8 cellular contexts compared by ENCODE assay signal in genomic region chr3:37163262-37164020, GRCh38.
DNase-seq lines count a peak whose midpoint lies in the region; ATAC-seq, FAIRE-seq and TF ChIP-seq lines count a peak whose summit lies in the region.

No MANE protein-coding gene starts in this region.

- ATAC-seq in central memory CD8-positive, alpha-beta T cell (replicated peaks; ENCODE audit: extremely low read depth, poor library complexity, severe bottlenecking) = peak; percentile 43

- TF ChIP-seq POLR2A in H54 (IDR thresholded peaks at IDR 0.05; ENCODE audit: low read depth, low read length) = no peak

- H3K36me3 Mint-ChIP-seq in activated T-cell treated with anti-CD3 and anti-CD28 coated beads, Interleukin-2, amount 50 U/mL, for 24 hours (ENCODE audit: low read depth) = peaks cover 42% of the 10 kb centered on the region
- H3K36me3 Mint-ChIP-seq in central memory CD8-positive, alpha-beta T cell (ENCODE audit: insufficient read depth) = peaks cover 24% of the 10 kb centered on the region

- peak overlapping the region; percentile 28 for H3K4me3 Mint-ChIP-seq in activated T-cell treated with anti-CD3 and anti-CD28 coated beads, Interleukin-2, amount 50 U/mL, for 24 hours
- H3K4me3 Mint-ChIP-seq in central memory CD8-positive, alpha-beta T cell = no peak overlapping the region

- no peak for DNase-seq in activated T-cell treated with anti-CD3 and anti-CD28 coated beads, Interleukin-2, amount 50 U/mL, for 24 hours
- DNase-seq in activated T-cell treated with anti-CD3 and anti-CD28 coated beads for 4 hours = no peak
- DNase-seq in HS-27A (ENCODE audit: low read depth) = peak; percentile 72
- no peak for DNase-seq in central memory CD8-positive, alpha-beta T cell (ENCODE audit: low spot score in 2 of 2)
- DNase-seq in stimulated activated CD8-positive, alpha-beta memory T cell treated with anti-CD3 and anti-CD28 coated beads, Interleukin-4, amount 100 ng/mL, for 48 hours = peak; percentile 57
- DNase-seq in H54 (ENCODE audit: insufficient read length, low spot score) = no peak
- no peak for DNase-seq in GOT3 (lab: John Stamatoyannopoulos, UW)
- DNase-seq in NCI-H1105 (lab: John Stamatoyannopoulos, UW) = no peak

- H3K4me1 Mint-ChIP-seq in activated T-cell treated with anti-CD3 and anti-CD28 coated beads, Interleukin-2, amount 50 U/mL, for 24 hours (ENCODE audit: low read depth) = peaks cover 42% of the 10 kb centered on the region
- peaks cover 34% of the 10 kb centered on the region for H3K4me1 Mint-ChIP-seq in central memory CD8-positive, alpha-beta T cell

- H3K27ac Mint-ChIP-seq in activated T-cell treated with anti-CD3 and anti-CD28 coated beads, Interleukin-2, amount 50 U/mL, for 24 hours = peak overlapping the region; percentile 87
- peak overlapping the region; percentile 79 for H3K27ac Mint-ChIP-seq in central memory CD8-positive, alpha-beta T cell (ENCODE audit: low read depth)

- no peak for FAIRE-seq in H54 (lab: Jason Lieb, UNC)

- no peaks in the 10 kb centered on the region for H3K27me3 Mint-ChIP-seq in activated T-cell treated with anti-CD3 and anti-CD28 coated beads, Interleukin-2, amount 50 U/mL, for 24 hours
- no peaks in the 10 kb centered on the region for H3K27me3 Mint-ChIP-seq in central memory CD8-positive, alpha-beta T cell

- no peaks in the 10 kb centered on the region for H3K9me3 Mint-ChIP-seq in activated T-cell treated with anti-CD3 and anti-CD28 coated beads, Interleukin-2, amount 50 U/mL, for 24 hours
- no peaks in the 10 kb centered on the region for H3K9me3 Mint-ChIP-seq in central memory CD8-positive, alpha-beta T cell

Comparison
In these comparisons a context has a peak if more than half of its experiments do, and no peak if none do; other contexts are left out.
1. DNase-seq: peak in HS-27A (single experiment) and stimulated activated CD8-positive, alpha-beta memory T cell treated with anti-CD3 and anti-CD28 coated beads, Interleukin-4, amount 100 ng/mL, for 48 hours (single experiment); none in activated T-cell treated with anti-CD3 and anti-CD28 coated beads, Interleukin-2, amount 50 U/mL, for 24 hours (single experiment), activated T-cell treated with anti-CD3 and anti-CD28 coated beads for 4 hours (single experiment), central memory CD8-positive, alpha-beta T cell (0 of 2), H54 (single experiment), GOT3 (single experiment) and NCI-H1105 (single experiment).